In genomic region chr6:47952640-47953039, GRCh38 we compare ENCODE assay signal across 22 cellular contexts.
A peak's percentile ranks its signal among the peaks of the same experiment; 100 is the strongest.
DNase-seq lines count a peak whose midpoint lies in the region; ATAC-seq, FAIRE-seq and TF ChIP-seq lines count a peak whose summit lies in the region.
"Had no signal": no experiment of that assay in that cellular context is flagged by ENCODE, and none has a peak within 500 bp of the region (broad histone marks: within the 10 kb centered on the region; RNA-seq: fewer than 3 reads in every experiment).

No MANE protein-coding gene starts in this region.

- H4K20me1 ChIP-seq in PC-3 (ENCODE audit: low read length) (no peaks in the 10 kb centered on the region), neural cell (ENCODE audit: insufficient read depth) (no peaks in the 10 kb centered on the region)
- H4K20me1 ChIP-seq: BLaER1 treated with 17β-estradiol and CSF1 and Interleukin-3, amounts not matched to agents 10 nM and 100 nM had no signal

- H3K27me3 ChIP-seq in PC-3 (ENCODE audit: low read length) = no peaks in the 10 kb centered on the region
- no peaks in the 10 kb centered on the region for H3K27me3 ChIP-seq in neural cell (ENCODE audit: insufficient read depth, low read depth, low read length)
- H3K27me3 ChIP-seq: BE2C; BLaER1 treated with 17β-estradiol and CSF1 and Interleukin-3, amounts not matched to agents 10 nM and 100 nM had no signal

- no peaks in the 10 kb centered on the region for H3K9me2 ChIP-seq in PC-3 (replicated peaks; ENCODE audit: low read length)
- H3K9me2 ChIP-seq in neural cell (ENCODE audit: insufficient read depth, low read length) = no peaks in the 10 kb centered on the region

- H3K4me2 ChIP-seq in PC-3 (ENCODE audit: low read length) (no peak overlapping the region), neural cell (ENCODE audit: low read length) (no peak overlapping the region)
- H3K4me2 ChIP-seq: A549; BLaER1 treated with 17β-estradiol and CSF1 and Interleukin-3, amounts not matched to agents 10 nM and 100 nM; GM23338 had no signal

- H2AFZ ChIP-seq in PC-3 (ENCODE audit: low read length) (no peak overlapping the region), neural cell (ENCODE audit: low read depth, low read length) (no peak overlapping the region)
- H2AFZ ChIP-seq: GM23338 had no signal

- TF ChIP-seq CTCF in PC-3 (conservative IDR thresholded peaks at IDR 0.05; ENCODE audit: low read depth, low read length) = no peak
- no peak for TF ChIP-seq CTCF in epithelial cell of esophagus (IDR thresholded peaks at IDR 0.05; ENCODE audit: insufficient read depth, low read depth, low read length, missing control alignments)
- TF ChIP-seq CTCF in neural cell (IDR thresholded peaks at IDR 0.05; ENCODE audit: poor library complexity, severe bottlenecking) = no peak

- no peak overlapping the region for H3K9ac ChIP-seq in PC-3 (ENCODE audit: low read length)
- peak overlapping the region; percentile 9 for H3K9ac ChIP-seq in neural cell (ENCODE audit: low read length)
- H3K9ac ChIP-seq: BLaER1 treated with 17β-estradiol and CSF1 and Interleukin-3, amounts not matched to agents 10 nM and 100 nM had no signal

- DNase-seq in H54 (ENCODE audit: insufficient read length, low spot score) (no peak), PC-3 (peak; percentile 60), epithelial cell of esophagus (ENCODE audit: low read depth) (peak; percentile 42), HCEC 1CT (no peak), RCC 7860 (ENCODE audit: low spot score) (no peak)
- no peak for DNase-seq in NK-92 treated with Interleukin-12 subunit alpha and Interleukin-12 subunit beta, amount 100 ng/mL, for 24 hours (lab: John Stamatoyannopoulos, UW)
- DNase-seq: 8988T; ACHN; AML-193; BE2C; CD4-positive, alpha-beta T cell; CD8-positive, alpha-beta memory T cell; DMS 273 treated with DMSO at 0.1 percent for 48 hours; EL; GDM1 had no signal

- H3K9me3 ChIP-seq in PC-3 (ENCODE audit: low read length) = no peaks in the 10 kb centered on the region
- no peaks in the 10 kb centered on the region for H3K9me3 ChIP-seq in neural cell (ENCODE audit: low read length)
- H3K9me3 ChIP-seq: A549; BE2C; BLaER1 treated with 17β-estradiol and CSF1 and Interleukin-3, amounts not matched to agents 10 nM and 100 nM; HAP-1 had no signal

- H3K4me3 ChIP-seq in PC-3 (ENCODE audit: low read length) (no peak overlapping the region), epithelial cell of esophagus (ENCODE audit: low read length) (no peak overlapping the region), neural cell (ENCODE audit: low read length) (no peak overlapping the region)
- H3K4me3 ChIP-seq: A549; BLaER1 treated with 17β-estradiol and CSF1 and Interleukin-3, amounts not matched to agents 10 nM and 100 nM; GM12878; GM23338; HAP-1 had no signal

- TF ChIP-seq EP300 in neural cell (conservative IDR thresholded peaks at IDR 0.05; ENCODE audit: poor library complexity, severe bottlenecking) = no peak

- TF ChIP-seq POLR2A in H54 (IDR thresholded peaks at IDR 0.05; ENCODE audit: low read depth, low read length) = no peak

- peak; percentile 11 for FAIRE-seq in H54 (lab: Jason Lieb, UNC)
- FAIRE-seq in RCC 7860 (lab: Jason Lieb, UNC) = no peak
- FAIRE-seq: A549, D721Med, GM12878 had no signal

- H3K79me2 ChIP-seq in PC-3 (ENCODE audit: low read length) (no peaks in the 10 kb centered on the region), neural cell (replicated peaks; ENCODE audit: insufficient read depth, low read length) (no peaks in the 10 kb centered on the region)

- POLR2A ChIA-PET in PC-3 (lab: Charles Lee; ENCODE audit: unreplicated experiment) = no interaction called here

- intact Hi-C loops in PC-3 (cut with micrococcal nuclease) = no loop called here

- H3F3A ChIP-seq in PC-3 (ENCODE audit: low read length, unreplicated experiment) (no peaks in the 10 kb centered on the region), neural cell (ENCODE audit: insufficient read depth, low read length, poor library complexity, severe bottlenecking) (no peaks in the 10 kb centered on the region)

- CTCF ChIA-PET in PC-3 (lab: Charles Lee) = no interaction called here

- no TSS peak for BruUV-seq in PC-3 (replicated peaks; lab: Mats Ljungman, UMichigan)

- H3K36me3 ChIP-seq in PC-3 (ENCODE audit: low read depth, low read length) = no peaks in the 10 kb centered on the region
- H3K36me3 ChIP-seq in neural cell (ENCODE audit: insufficient read depth, low read length) = no peaks in the 10 kb centered on the region
- H3K36me3 ChIP-seq: BE2C; BLaER1 treated with 17β-estradiol and CSF1 and Interleukin-3, amounts not matched to agents 10 nM and 100 nM; HAP-1 had no signal

- no peak overlapping the region for H3K27ac ChIP-seq in PC-3 (ENCODE audit: low read length)
- H3K27ac ChIP-seq in neural cell (ENCODE audit: low read length) = peak overlapping the region; percentile 76
- H3K27ac ChIP-seq: A549; BLaER1 treated with 17β-estradiol and CSF1 and Interleukin-3, amounts not matched to agents 10 nM and 100 nM had no signal

- no peak for TF ChIP-seq RAD21 in neural cell (conservative IDR thresholded peaks at IDR 0.05)

- H3K4me1 ChIP-seq in PC-3 (ENCODE audit: insufficient read depth, low read length) = no peaks in the 10 kb centered on the region
- H3K4me1 ChIP-seq: A549; BE2C; BLaER1 treated with 17β-estradiol and CSF1 and Interleukin-3, amounts not matched to agents 10 nM and 100 nM; HAP-1 had no signal

- peak; percentile 94 for ATAC-seq in PC-3
- ATAC-seq: A549, GM12878, GM23338 had no signal

TF ChIP-seq in neural cell, 6 proteins besides CTCF, POLR2A, EP300 and RAD21:
- no peak for TF ChIP-seq TAF1 (IDR thresholded peaks at IDR 0.05; ENCODE audit: low read depth)
- no peak for TF ChIP-seq POLR2AphosphoS5 (IDR thresholded peaks at IDR 0.05)
- TF ChIP-seq REST (IDR thresholded peaks at IDR 0.05; ENCODE audit: borderline replicate concordance) = no peak
- TF ChIP-seq EZH2 (IDR thresholded peaks at IDR 0.05; ENCODE audit: borderline replicate concordance, insufficient read depth, low read length, poor library complexity, severe bottlenecking) = no peak

Comparison
In these comparisons a context has a peak if more than half of its experiments do, and no peak if none do; other contexts are left out.
1. DNase-seq: peak in PC-3 (single experiment) and epithelial cell of esophagus (single experiment); none in H54 (single experiment), HCEC 1CT (single experiment), RCC 7860 (single experiment) and NK-92 treated with Interleukin-12 subunit alpha and Interleukin-12 subunit beta, amount 100 ng/mL, for 24 hours (single experiment).